19 cellular contexts compared by ENCODE assay signal in genomic region chr3:80697291-80697690, GRCh38.
A peak's percentile ranks its signal among the peaks of the same experiment; 100 is the strongest.
DNase-seq lines count a peak whose midpoint lies in the region; ATAC-seq, FAIRE-seq and TF ChIP-seq lines count a peak whose summit lies in the region.
"Had no signal": no experiment of that assay in that cellular context is flagged by ENCODE, and none has a peak within 500 bp of the region (broad histone marks: within the 10 kb centered on the region; RNA-seq: fewer than 3 reads in every experiment).

No MANE protein-coding gene starts in this region.

- no peaks in the 10 kb centered on the region for H3K27me3 ChIP-seq in hepatocyte
- H3K27me3 ChIP-seq: BLaER1 had no signal

- DNase-seq in D721Med (ENCODE audit: insufficient read length, low spot score) (no peak), HTR-8/SVneo (ENCODE audit: insufficient read length, low spot score) (no peak), hepatocyte (ENCODE audit: low spot score) (no peak), islet precursor cell (no peak), OCI-M2 (lab: John Stamatoyannopoulos, UW; ENCODE audit: unreplicated experiment) (no peak), Right ventricle myocardium superior (no peak)
- DNase-seq: Caco-2; CD4-positive, CD25-positive, alpha-beta regulatory T cell; CD8-positive, alpha-beta T cell; DMS 273 treated with DMSO at 0.1 percent for 48 hours; DMS79; EL; GDM1; H9 had no signal

- H3K9me3 ChIP-seq in hepatocyte (ENCODE audit: low read depth): no peaks in the 10 kb centered on the region
- H3K9me3 ChIP-seq: BLaER1 had no signal

- ATAC-seq in Right ventricle myocardium superior (ENCODE audit: poor library complexity): no peak
- ATAC-seq: CD8-positive, alpha-beta T cell; GM12878; HCT116 had no signal

- no peak overlapping the region for H3K4me3 ChIP-seq in hepatocyte
- H3K4me3 ChIP-seq: BLaER1, GM12878 had no signal

- WGBS in hepatocyte (ENCODE audit: low lambda C conversion rate, missing lambda C conversion rate): 79% methylated on average over 2 of the region's 2 CpGs

- H3K4me1 ChIP-seq in hepatocyte (ENCODE audit: insufficient read depth): peaks cover 21% of the 10 kb centered on the region
- H3K4me1 ChIP-seq: BLaER1 had no signal

- TF ChIP-seq CTCF in D721Med (IDR thresholded peaks at IDR 0.05; ENCODE audit: insufficient read depth, missing control alignments) (no peak), hepatocyte (IDR thresholded peaks at IDR 0.05; ENCODE audit: poor library complexity) (no peak)

- H3K27ac ChIP-seq in hepatocyte: peak overlapping the region; percentile 50
- H3K27ac ChIP-seq: BLaER1, C4-2B had no signal

- H3K4me2 ChIP-seq in hepatocyte: no peak overlapping the region
- H3K4me2 ChIP-seq: BLaER1 had no signal

- H3K36me3 ChIP-seq in hepatocyte (replicated peaks; ENCODE audit: insufficient read depth, low read depth): no peaks in the 10 kb centered on the region
- H3K36me3 ChIP-seq: BLaER1 had no signal

- intact Hi-C loops in Right ventricle myocardium superior (cut with DNase I): loop anchor here (10.0 kb wide), 1 partner anchor 1172 kb away; no protein-coding TSS in a partner anchor

- H3K79me2 ChIP-seq in hepatocyte: no peaks in the 10 kb centered on the region

- no peak overlapping the region for H2AFZ ChIP-seq in hepatocyte

- FAIRE-seq in D721Med (lab: Jason Lieb, UNC) (peak; percentile 80), HTR-8/SVneo (lab: Jason Lieb, UNC) (peak; percentile 33)
- FAIRE-seq: GM12878, GM18507 had no signal

- no peaks in the 10 kb centered on the region for H4K20me1 ChIP-seq in hepatocyte (ENCODE audit: insufficient read depth, poor library complexity, severe bottlenecking)
- H4K20me1 ChIP-seq: BLaER1 had no signal

- no peaks in the 10 kb centered on the region for H3K9me2 ChIP-seq in hepatocyte (replicated peaks; ENCODE audit: insufficient read depth)
